In the genomic region with DNA sequence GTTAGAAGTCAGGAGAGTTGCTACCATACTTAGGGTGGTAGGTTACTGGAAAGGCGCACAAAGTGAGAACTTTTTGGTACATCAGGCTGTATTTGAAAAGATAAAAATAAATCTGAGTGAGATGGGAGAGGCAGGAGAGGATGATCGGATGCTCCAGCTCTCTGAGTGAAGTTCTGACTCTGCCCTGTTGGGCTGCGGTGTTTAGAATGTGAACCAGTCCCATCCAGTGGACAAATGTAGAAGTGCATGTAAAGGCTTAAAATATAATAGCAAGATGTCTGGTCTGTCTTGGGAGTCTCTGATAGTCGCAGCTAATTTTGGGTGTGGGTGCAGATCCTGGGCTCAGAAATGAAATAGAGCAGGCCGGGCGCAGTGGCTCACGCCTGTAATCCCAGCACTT, we compare ENCODE assay signal across 8 cellular contexts. TPM values are rescaled to one million over a fixed set of nuclear protein-coding genes. Genes with fewer than 3 reads are reported as not detected.
A peak's percentile ranks its signal among the peaks of the same experiment; 100 is the strongest.
DNase-seq lines count a peak whose midpoint lies in the region; ATAC-seq and TF ChIP-seq lines count a peak whose summit lies in the region.
"Had no signal": no experiment of that assay in that cellular context is flagged by ENCODE, and none has a peak within 500 bp of the region (broad histone marks: within the 10 kb centered on the region; RNA-seq: fewer than 3 reads in every experiment).

No MANE protein-coding gene starts in this region.

- no peak overlapping the region for H3K27ac Mint-ChIP-seq in activated naive CD8-positive, alpha-beta T cell treated with anti-CD3 and anti-CD28 coated beads, Interleukin-2, amount 50 U/mL, for 24 hours

- H3K4me3 ChIP-seq in cardiac muscle cell, result no peak overlapping the region

- no peaks in the 10 kb centered on the region for H3K4me1 Mint-ChIP-seq in activated naive CD8-positive, alpha-beta T cell treated with anti-CD3 and anti-CD28 coated beads, Interleukin-2, amount 50 U/mL, for 24 hours

- no peak overlapping the region for H3K4me3 Mint-ChIP-seq in activated naive CD8-positive, alpha-beta T cell treated with anti-CD3 and anti-CD28 coated beads, Interleukin-2, amount 50 U/mL, for 24 hours

- H3K27me3 ChIP-seq in cardiac muscle cell, result no peaks in the 10 kb centered on the region

- H3K36me3 Mint-ChIP-seq in activated naive CD8-positive, alpha-beta T cell treated with anti-CD3 and anti-CD28 coated beads, Interleukin-2, amount 50 U/mL, for 24 hours (ENCODE audit: low read depth), result no peaks in the 10 kb centered on the region

- DNase-seq in Daoy (ENCODE audit: low read depth), result peak; percentile 58
- peak; percentile 62 for DNase-seq in NOMO-1 treated with dmso at 0.1 percent for 144 hours (lab: John Stamatoyannopoulos, UW; ENCODE audit: unreplicated experiment)
- DNase-seq in activated naive CD8-positive, alpha-beta T cell treated with anti-CD3 and anti-CD28 coated beads, Interleukin-2, amount 50 U/mL, for 24 hours, result no peak
- peak; percentile 71 to 76 for DNase-seq in cardiac muscle cell (ENCODE audit: low read depth in 1 of 2, low spot score in 1 of 2)
- peak; percentile 67 for DNase-seq in putamen (ENCODE audit: low spot score)

- no peaks in the 10 kb centered on the region for H3K27me3 Mint-ChIP-seq in activated naive CD8-positive, alpha-beta T cell treated with anti-CD3 and anti-CD28 coated beads, Interleukin-2, amount 50 U/mL, for 24 hours

- no peaks in the 10 kb centered on the region for H3K9me3 Mint-ChIP-seq in activated naive CD8-positive, alpha-beta T cell treated with anti-CD3 and anti-CD28 coated beads, Interleukin-2, amount 50 U/mL, for 24 hours

- H3K4me1 ChIP-seq in cardiac muscle cell (ENCODE audit: low read depth), result no peaks in the 10 kb centered on the region

- no peaks in the 10 kb centered on the region for H3K9me3 ChIP-seq in cardiac muscle cell (ENCODE audit: low read depth)

- ATAC-seq in GM19395 (IDR thresholded peaks at IDR 0.05; ENCODE audit: unreplicated experiment), result peak; percentile 96
- peak; percentile 87 for ATAC-seq in HG03378 (IDR thresholded peaks at IDR 0.05; ENCODE audit: unreplicated experiment)
- peak; percentile 80 for ATAC-seq in activated naive CD8-positive, alpha-beta T cell treated with anti-CD3 and anti-CD28 coated beads, Interleukin-2, amount 50 U/mL, for 24 hours

- H3K36me3 ChIP-seq in cardiac muscle cell, result no peaks in the 10 kb centered on the region

- no peak overlapping the region for H3K27ac ChIP-seq in cardiac muscle cell

- peak; percentile 73 for TF ChIP-seq CTCF in cardiac muscle cell (IDR thresholded peaks at IDR 0.05; ENCODE audit: low read depth, low read length)

RNA-seq across cellular contexts. Expression of gene ACKR2, which starts 30.4 kb away (rescaled TPM):
- 0.23 TPM in 1 of 2 replicates, not detected in the other for total RNA-seq in Daoy (2014; rRNA removed; shearing (Covaris generic))
- 0.15 and 0.35 TPM in 2 replicates for total RNA-seq in cardiac muscle cell
- polyA plus RNA-seq in cardiac muscle cell, result 2.8 and 3.6 TPM in 2 replicates

RNA-seq across cellular contexts. Expression of gene HIGD1A, which starts 35.3 kb away (rescaled TPM):
- 183 and 256 TPM in 2 replicates for total RNA-seq in Daoy (2014; rRNA removed; shearing (Covaris generic))
- total RNA-seq in cardiac muscle cell, result 121 and 167 TPM in 2 replicates
- polyA plus RNA-seq in cardiac muscle cell, result 352 and 445 TPM in 2 replicates

RNA-seq across cellular contexts. Expression of gene CYP8B1, which starts 36.1 kb away (rescaled TPM):
- total RNA-seq in Daoy (2014; rRNA removed; shearing (Covaris generic)), result not detected in 2 replicates
- total RNA-seq in cardiac muscle cell, result not detected in 2 replicates
- polyA plus RNA-seq in cardiac muscle cell, result not detected in 2 replicates
- polyA plus RNA-seq: esophagus had no signal
